ENCODE assay signal across 9 cellular contexts in the genomic region with DNA sequence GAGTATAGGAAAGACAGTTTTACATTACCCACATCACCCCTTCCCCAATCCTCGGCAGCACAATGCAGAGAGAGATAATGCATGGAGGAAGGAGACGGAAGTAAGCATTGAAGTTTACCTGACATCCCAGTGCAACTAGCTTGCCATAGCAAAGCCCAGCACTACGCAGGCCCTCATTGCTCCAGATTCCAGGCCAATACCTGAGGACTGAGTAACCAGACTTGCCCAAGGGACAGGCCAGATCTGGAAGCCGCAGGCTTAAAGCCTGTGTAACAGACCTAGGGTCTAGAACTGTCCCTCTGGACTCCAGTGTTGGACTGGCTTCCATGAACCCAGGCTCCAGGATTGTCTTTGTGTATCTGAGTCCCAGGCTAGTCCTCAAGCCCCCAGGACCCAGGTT. TPM values are rescaled to one million over a fixed set of nuclear protein-coding genes. Genes with fewer than 3 reads are reported as not detected.
"Had no signal": no experiment of that assay in that cellular context is flagged by ENCODE, and none has a peak within 500 bp of the region (broad histone marks: within the 10 kb centered on the region; RNA-seq: fewer than 3 reads in every experiment).

No MANE protein-coding gene starts in this region.

- FAIRE-seq: HepG2, HTR-8/SVneo, K562 had no signal

- ATAC-seq: HepG2, K562 had no signal

- DNase-seq: IMR-90, KBM-7 had no signal

- H3K27ac ChIP-seq: HL-60 had no signal

- H3K4me3 ChIP-seq: K562 had no signal

RNA-seq across cellular contexts. Expression of a gene that starts 17.6 kb away (rescaled TPM):
- total RNA-seq: HepG2, HT-29, HT1080, IMR-90, K562 had no signal
- polyA plus RNA-seq: HepG2, IgD-negative memory B cell, IMR-90, K562 had no signal

RNA-seq across cellular contexts. Expression of a gene that starts 35.3 kb away (rescaled TPM):
- total RNA-seq: HepG2, HT-29, HT1080, IMR-90, K562 had no signal
- polyA plus RNA-seq: HepG2, IgD-negative memory B cell, IMR-90, K562 had no signal

RNA-seq across cellular contexts. Expression of a gene that starts 39.3 kb away (rescaled TPM):
- total RNA-seq: HepG2, HT-29, HT1080, IMR-90, K562 had no signal
- polyA plus RNA-seq: HepG2, IgD-negative memory B cell, IMR-90, K562 had no signal
